In the genomic region with DNA sequence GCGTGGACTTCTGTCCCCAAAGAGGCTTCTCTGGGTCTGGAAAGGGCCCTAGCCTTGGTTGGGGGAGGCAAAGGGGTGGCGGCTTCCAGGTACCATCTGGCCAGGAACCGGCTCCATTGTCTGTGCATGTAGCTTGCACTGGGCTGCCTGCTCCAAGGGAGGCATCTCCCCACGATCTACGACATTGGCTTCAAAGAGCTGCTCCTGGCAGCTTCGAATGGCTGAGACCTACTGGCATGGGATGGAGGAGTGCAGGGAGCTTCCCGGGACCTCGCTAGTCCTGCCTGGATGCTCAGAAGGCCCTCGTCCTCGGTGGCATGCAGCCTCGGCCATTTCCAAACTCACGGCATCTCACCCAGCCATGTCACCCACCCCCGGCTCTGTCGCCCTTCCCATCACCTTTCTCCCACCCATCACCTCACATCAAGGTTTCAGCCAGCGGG, we compare ENCODE assay signal across 18 cellular contexts.
"Had no signal": no experiment of that assay in that cellular context is flagged by ENCODE, and none has a peak within 500 bp of the region (broad histone marks: within the 10 kb centered on the region; RNA-seq: fewer than 3 reads in every experiment).

No MANE protein-coding gene starts in this region.

- H3K4me3 ChIP-seq: gastrocnemius medialis, left ventricle myocardium inferior, lower lobe of right lung, ovary, psoas muscle, skin epidermis, suprapubic skin, transverse colon, upper lobe of right lung, uterus had no signal

- H3K4me1 ChIP-seq: gastrocnemius medialis, lower lobe of right lung, psoas muscle, suprapubic skin, transverse colon, upper lobe of right lung, uterus had no signal

- H3K27me3 ChIP-seq: gastrocnemius medialis, ovary, uterus had no signal

- DNase-seq: cortex of kidney; effector memory CD8-positive, alpha-beta T cell; gastrocnemius medialis; left colon; left ventricle myocardium inferior; lower lobe of right lung; ovary; psoas muscle; right cardiac atrium; stimulated activated CD4-positive, alpha-beta T cell treated with anti-CD3 and anti-CD28 coated beads, Interleukin-15, amount 100 ng/mL, for 24 hours; stimulated activated CD4-positive, alpha-beta T cell treated with anti-CD3 and anti-CD28 coated beads, Interleukin-2, amount 100 ng/mL, for 48 hours; stimulated activated naive B cell treated with anti-CD40 and anti-IgM and Interleukin-4, amounts not matched to agents 10 μg/mL and 1 μg/mL and 100 μg/mL, for 72 hours; stimulated activated naive CD8-positive, alpha-beta T cell treated with anti-CD3 and anti-CD28 coated beads, Interleukin-15, amount 100 ng/mL, for 72 hours; transverse colon; upper lobe of right lung; uterus had no signal

- H3K36me3 ChIP-seq: gastrocnemius medialis, left ventricle myocardium inferior, lower lobe of right lung, ovary, suprapubic skin, transverse colon, upper lobe of right lung, uterus had no signal

- H3K27ac ChIP-seq: gastrocnemius medialis, left ventricle myocardium inferior, lower lobe of right lung, ovary, psoas muscle, skin epidermis, suprapubic skin, transverse colon, upper lobe of right lung, uterus had no signal

- H3K9me3 ChIP-seq: gastrocnemius medialis, left ventricle myocardium inferior, lower lobe of right lung, ovary, psoas muscle, suprapubic skin, transverse colon, upper lobe of right lung, uterus had no signal
